In genomic region chr19:44747739-44748425, GRCh38 we compare ENCODE assay signal across 8 cellular contexts. TPM values are rescaled to one million over a fixed set of nuclear protein-coding genes. Genes with fewer than 3 reads are reported as not detected.
A peak's percentile ranks its signal among the peaks of the same experiment; 100 is the strongest.
DNase-seq lines count a peak whose midpoint lies in the region; ATAC-seq and TF ChIP-seq lines count a peak whose summit lies in the region.

No MANE protein-coding gene starts in this region.

- H3K9me3 ChIP-seq in CD4-positive, alpha-beta memory T cell (ENCODE audit: control insufficient read depth in 1 of 2, low read length in 2 of 2): no peaks in the 10 kb centered on the region
- H3K9me3 ChIP-seq in aorta (ENCODE audit: control insufficient read depth, low read length): no peaks in the 10 kb centered on the region

- CTCF ChIA-PET in CD4-positive, alpha-beta memory T cell (lab: Charles Lee; ENCODE audit: partially characterized antibody): no interaction called here

- POLR2A ChIA-PET in CD4-positive, alpha-beta memory T cell (lab: Charles Lee; ENCODE audit: partially characterized antibody): no interaction called here
- POLR2A ChIA-PET in naive thymus-derived CD8-positive, alpha-beta T cell (lab: Charles Lee): no interaction called here

- H3K4me3 ChIP-seq in CD4-positive, alpha-beta memory T cell (ENCODE audit: low read length in 2 of 2): peak overlapping the region; percentile 66
- peak overlapping the region; percentile 47 for H3K4me3 ChIP-seq in fibroblast of mammary gland (ENCODE audit: control insufficient read depth, low read depth, low read length)
- peak overlapping the region; percentile 90 to 92 for H3K4me3 ChIP-seq in aorta (ENCODE audit: low read length in 2 of 2)

- peak in 1 of 5 donors; percentile 67 for DNase-seq in CD4-positive, alpha-beta memory T cell
- peak; percentile 70 for DNase-seq in NCI-H2029 treated with DMSO at 0.1 percent for 48 hours (lab: John Stamatoyannopoulos, UW)
- DNase-seq in activated CD8-positive, alpha-beta memory T cell treated with anti-CD3 and anti-CD28 coated beads, Interleukin-2, amount 50 U/mL, for 48 hours: peak; percentile 72
- no peak for DNase-seq in fibroblast of mammary gland (ENCODE audit: low read depth)
- peak in 5 of 10 donors; percentile 36 to 70 (median 62) for DNase-seq in naive thymus-derived CD8-positive, alpha-beta T cell
- peak; percentile 88 to 90 for DNase-seq in aorta

- H3K36me3 ChIP-seq in CD4-positive, alpha-beta memory T cell (ENCODE audit: insufficient read depth, low read length): no peaks in the 10 kb centered on the region
- no peaks in the 10 kb centered on the region for H3K36me3 ChIP-seq in aorta (ENCODE audit: control insufficient read depth in 1 of 2, insufficient read depth in 2 of 2, low read length in 1 of 2)

- no peaks in the 10 kb centered on the region for H3K27me3 Mint-ChIP-seq in CD4-positive, alpha-beta memory T cell
- H3K27me3 Mint-ChIP-seq in naive thymus-derived CD8-positive, alpha-beta T cell: no peaks in the 10 kb centered on the region

- WGBS in aorta, 2 donors: 1% methylated on average over 23 to 26 of the region's 26 CpGs

- H3K27ac Mint-ChIP-seq in CD4-positive, alpha-beta memory T cell: peak overlapping the region; percentile 85 to 100 (median 97)
- H3K27ac Mint-ChIP-seq in naive thymus-derived CD8-positive, alpha-beta T cell: peak overlapping the region; percentile 90 to 99 (median 94)

- no peak for TF ChIP-seq CTCF in fibroblast of mammary gland (conservative IDR thresholded peaks at IDR 0.05; ENCODE audit: control insufficient read depth, insufficient read depth, low read depth, low read length)

- no peaks in the 10 kb centered on the region for H3K27me3 ChIP-seq in CD4-positive, alpha-beta memory T cell (ENCODE audit: insufficient read depth, low read length)
- H3K27me3 ChIP-seq in aorta (ENCODE audit: control insufficient read depth in 1 of 2, insufficient read depth in 2 of 2, low read length in 1 of 2): no peaks in the 10 kb centered on the region

- peaks cover 0 to 2% (median 0%) of the 10 kb centered on the region in 8 donors for H3K9me3 Mint-ChIP-seq in CD4-positive, alpha-beta memory T cell
- no peaks in the 10 kb centered on the region for H3K9me3 Mint-ChIP-seq in naive thymus-derived CD8-positive, alpha-beta T cell

- ATAC-seq in GM21825 (IDR thresholded peaks at IDR 0.05; ENCODE audit: unreplicated experiment) (peak; percentile 4), aorta (ENCODE audit: low FRiP score) (peak; percentile 30), HG02840 (IDR thresholded peaks at IDR 0.05; ENCODE audit: low FRiP score, unreplicated experiment) (no peak)
- ATAC-seq in naive thymus-derived CD8-positive, alpha-beta T cell: peak; percentile 21 to 43

- H3K4me1 ChIP-seq in CD4-positive, alpha-beta memory T cell (ENCODE audit: insufficient read depth, low read length): peaks cover 51% of the 10 kb centered on the region
- no peaks in the 10 kb centered on the region for H3K4me1 ChIP-seq in aorta (ENCODE audit: control insufficient read depth in 1 of 2, insufficient read depth in 2 of 2, low read length in 2 of 2)

- intact Hi-C loops in CD4-positive, alpha-beta memory T cell (cut with micrococcal nuclease): loop anchor here (1.0 to 5.0 kb wide), 3 partner anchors 22 to 254 kb away; partner anchors contain the start of genes RELB and TOMM40
- intact Hi-C loops in aorta (cut with DNase I): no loop called here

- H3K27ac ChIP-seq in CD4-positive, alpha-beta memory T cell (ENCODE audit: low read depth, low read length): peak overlapping the region; percentile 98
- H3K27ac ChIP-seq in aorta (ENCODE audit: low read depth in 1 of 2, low read length in 2 of 2): peak overlapping the region in 1 of 2 donors; percentile 97

- H3K4me1 Mint-ChIP-seq in CD4-positive, alpha-beta memory T cell: peaks cover 38 to 67% (median 51%) of the 10 kb centered on the region in 4 donors
- peaks cover 32 to 65% (median 58%) of the 10 kb centered on the region in 4 donors for H3K4me1 Mint-ChIP-seq in naive thymus-derived CD8-positive, alpha-beta T cell

- H3K36me3 Mint-ChIP-seq in CD4-positive, alpha-beta memory T cell: peaks cover 13 to 36% of the 10 kb centered on the region in 2 donors
- peaks cover 0 to 15% (median 0%) of the 10 kb centered on the region in 3 donors for H3K36me3 Mint-ChIP-seq in naive thymus-derived CD8-positive, alpha-beta T cell

- peak overlapping the region; percentile 89 to 99 (median 96) for H3K4me3 Mint-ChIP-seq in CD4-positive, alpha-beta memory T cell
- H3K4me3 Mint-ChIP-seq in naive thymus-derived CD8-positive, alpha-beta T cell: peak overlapping the region; percentile 88 to 95 (median 92)

RNA-seq across cellular contexts. Expression of gene BCL3, which starts 0.6 kb away (rescaled TPM):
- total RNA-seq in CD4-positive, alpha-beta memory T cell: 10 to 100 TPM; 10.9 to 11.8 TPM
- polyA plus RNA-seq in CD4-positive, alpha-beta memory T cell: 10 to 100 TPM in 1 of 2 donors, 1 to 10 TPM in 1; 3.9 to 15.0 TPM
- 1 to 10 TPM; 5.9 to 7.7 TPM for total RNA-seq in naive thymus-derived CD8-positive, alpha-beta T cell
- polyA plus RNA-seq in naive thymus-derived CD8-positive, alpha-beta T cell: 1 to 10 TPM; 3.2 to 6.2 (median 3.5) TPM
- 100 to 1,000 TPM in 1 of 2 donors, 10 to 100 TPM in 1; 46.4 to 102 TPM for total RNA-seq in aorta
- polyA plus RNA-seq in aorta: 10 to 100 TPM; 29.9 to 36.2 TPM

RNA-seq across cellular contexts. Expression of gene CBLC, which starts 29.8 kb away (rescaled TPM):
- not detected for total RNA-seq in CD4-positive, alpha-beta memory T cell
- polyA plus RNA-seq in CD4-positive, alpha-beta memory T cell: not detected
- total RNA-seq in naive thymus-derived CD8-positive, alpha-beta T cell: not detected
- polyA plus RNA-seq in naive thymus-derived CD8-positive, alpha-beta T cell: under 1 TPM in 1 of 3 donors, not detected in 2; 0.14 TPM
- total RNA-seq in aorta: not detected
- polyA plus RNA-seq in aorta: 10 to 100 TPM in 1 of 2 donors, not detected in 1; 13.3 TPM

RNA-seq across cellular contexts. Expression of gene CEACAM16, which starts 48.9 kb away (rescaled TPM):
- not detected for total RNA-seq in CD4-positive, alpha-beta memory T cell
- not detected for polyA plus RNA-seq in CD4-positive, alpha-beta memory T cell
- not detected for total RNA-seq in naive thymus-derived CD8-positive, alpha-beta T cell
- not detected for polyA plus RNA-seq in naive thymus-derived CD8-positive, alpha-beta T cell
- total RNA-seq in aorta: under 1 TPM in 1 of 2 donors, not detected in 1; 0.36 TPM
- not detected for polyA plus RNA-seq in aorta
